Comparison of ENCODE assay signal across 8 cellular contexts in genomic region chr9:33816327-33817252, GRCh38. TPM values are rescaled to one million over a fixed set of nuclear protein-coding genes. Genes with fewer than 3 reads are reported as not detected.
DNase-seq lines count a peak whose midpoint lies in the region; ATAC-seq, FAIRE-seq and TF ChIP-seq lines count a peak whose summit lies in the region.

TSS of gene UBE2R2 (plus strand) at chr9:33817160. CDS start at chr9:33817758, 598 bp downstream.

- TF ChIP-seq CTCF in C4-2B (conservative IDR thresholded peaks at IDR 0.05): no peak
- no peak; the same call in 1 of the 2 replicates for TF ChIP-seq CTCF in HepG2 (CRISPR knock-in tag; IDR thresholded peaks at IDR 0.05)

- DNase-seq in NCI-H774 (lab: John Stamatoyannopoulos, UW) (peak; percentile 86), HepG2 (ENCODE audit: low spot score) (peak; percentile 81)
- peak; percentile 95 to 96 for DNase-seq in activated CD4-positive, alpha-beta T cell treated with anti-CD3 and anti-CD28 coated beads, Interleukin-2, amount 50 U/mL, for 4 hours
- peak; percentile 91 for DNase-seq in stimulated activated CD4-positive, alpha-beta T cell treated with anti-CD3 and anti-CD28 coated beads, Interleukin-4, amount 100 ng/mL, for 1 hour

- under 1% methylated on average over 20 of the region's 66 CpGs for WGBS in HepG2 (ENCODE audit: low lambda C conversion rate)

- ATAC-seq in GM19397 (IDR thresholded peaks at IDR 0.05; ENCODE audit: unreplicated experiment) (peak; percentile 61), HG03565 (IDR thresholded peaks at IDR 0.05; ENCODE audit: unreplicated experiment) (peak; percentile 43), HepG2 (peak; percentile 80)

- H3K27ac Mint-ChIP-seq in dendritic cell treated with granulocyte-macrophage colony-stimulating factor and Interleukin-4, amounts not matched to agents 40 ng/mL and 50 ng/mL, for 4 days: peak within 1 kb of the TSS; percentile 99

- H3K36me3 ChIP-seq in HepG2 (replicated peaks in 1 of 2; ENCODE audit: control insufficient read depth in 1 of 2, insufficient read depth in 2 of 2, low read length in 2 of 2): no peaks in the 10 kb centered on the region

- peaks cover 29% of the 10 kb centered on the region for H4K20me1 ChIP-seq in HepG2 (ENCODE audit: insufficient read depth, low read length)

- in situ Hi-C loops in HepG2 (cut with HindIII; ENCODE audit: extremely low pct_ligation_motif_present, low pct_unique_long_range_greater_than_20kb): loop anchor here (5.0 kb wide), 1 partner anchor 36 kb away; no protein-coding TSS in a partner anchor

- no peaks in the 10 kb centered on the region for H3K27me3 Mint-ChIP-seq in dendritic cell treated with granulocyte-macrophage colony-stimulating factor and Interleukin-4, amounts not matched to agents 40 ng/mL and 50 ng/mL, for 4 days

- BruUV-seq in HepG2 (replicated peaks; lab: Mats Ljungman, UMichigan): TSS peak; percentile 97

- H3K4me1 Mint-ChIP-seq in dendritic cell treated with granulocyte-macrophage colony-stimulating factor and Interleukin-4, amounts not matched to agents 40 ng/mL and 50 ng/mL, for 4 days (ENCODE audit: low read depth): peaks cover 49% of the 10 kb centered on the region

- CTCF ChIA-PET in HepG2 (lab: Yijun Ruan, JAX; ENCODE audit: low intra/inter-chr PET ratio, low total read pairs): no interaction called here

- H3K4me3 ChIP-seq in HepG2 (replicated peaks in 1 of 3; ENCODE audit: insufficient read depth in 1 of 3, low read depth in 2 of 3, low read length in 3 of 3): peak within 1 kb of the TSS; percentile 69 to 93 (median 77)

- peak within 1 kb of the TSS; percentile 73 for H3K4me3 Mint-ChIP-seq in dendritic cell treated with granulocyte-macrophage colony-stimulating factor and Interleukin-4, amounts not matched to agents 40 ng/mL and 50 ng/mL, for 4 days

- TF ChIP-seq EP300 in HepG2 (IDR thresholded peaks at IDR 0.05; ENCODE audit: low read depth in 2 of 2, low read length in 2 of 2): no peak
- TF ChIP-seq EP300 in HepG2 (CRISPR knock-in tag; IDR thresholded peaks at IDR 0.05; ENCODE audit: borderline replicate concordance): no peak

- H3K9me3 Mint-ChIP-seq in dendritic cell treated with granulocyte-macrophage colony-stimulating factor and Interleukin-4, amounts not matched to agents 40 ng/mL and 50 ng/mL, for 4 days: no peaks in the 10 kb centered on the region

- no peaks in the 10 kb centered on the region; a peak in 1 of 5 replicates for H3K27me3 ChIP-seq in HepG2 (ENCODE audit: control insufficient read depth in 1 of 2, insufficient read depth in 2 of 2, low read length in 2 of 2)

- H2AFZ ChIP-seq in HepG2 (ENCODE audit: low read length): no peak within 1 kb of the TSS

- intact Hi-C loops in dendritic cell treated with granulocyte-macrophage colony-stimulating factor and Interleukin-4, amounts not matched to agents 40 ng/mL and 50 ng/mL, for 4 days (cut with micrococcal nuclease): no loop called here
- intact Hi-C loops in HepG2 (cut with micrococcal nuclease; ENCODE audit: unreplicated experiment): no loop called here

- H3K27ac ChIP-seq in C4-2B (peak within 1 kb of the TSS; percentile 99), HepG2 (ENCODE audit: extremely low read length, insufficient read depth, low read length) (peak within 1 kb of the TSS; percentile 93)

- H3K9ac ChIP-seq in HepG2 (ENCODE audit: insufficient read depth, low read depth, low read length): peak within 1 kb of the TSS; percentile 92

- POLR2A ChIA-PET in HepG2 (lab: Yijun Ruan, JAX): interaction anchor here (0.6 to 1.5 kb wide), 3 partner anchors 9 to 37 kb away, joined by 3 to 4 read pairs (median 3); no protein-coding TSS in a partner anchor

- peak; percentile 85 for TF ChIP-seq POLR2A in HepG2 (IDR thresholded peaks at IDR 0.05; ENCODE audit: insufficient read depth in 1 of 2, low read depth in 2 of 2, low read length in 2 of 2)

- H3K36me3 Mint-ChIP-seq in dendritic cell treated with granulocyte-macrophage colony-stimulating factor and Interleukin-4, amounts not matched to agents 40 ng/mL and 50 ng/mL, for 4 days (ENCODE audit: low read depth): peaks cover 14% of the 10 kb centered on the region

- H3K4me1 ChIP-seq in HepG2 (ENCODE audit: insufficient read depth, low read length): peaks cover 58% of the 10 kb centered on the region

- no peaks in the 10 kb centered on the region for H3K9me3 ChIP-seq in HepG2 (ENCODE audit: low read length)

- no peak for FAIRE-seq in HepG2 (lab: Jason Lieb, UNC)

- TF ChIP-seq RAD21 in HepG2 (CRISPR knock-in tag; IDR thresholded peaks at IDR 0.05): peak; percentile 40; the same call in 1 of the 2 replicates

- peak within 1 kb of the TSS; percentile 92 for H3K4me2 ChIP-seq in HepG2 (ENCODE audit: low read depth, low read length)

- peaks cover 42% of the 10 kb centered on the region for H3K79me2 ChIP-seq in HepG2 (ENCODE audit: insufficient read depth, low read length)

TF ChIP-seq in HepG2, 621 proteins besides CTCF, POLR2A, EP300 and RAD21 (continues in another document):
- TF ChIP-seq POLR2G (IDR thresholded peaks at IDR 0.05; ENCODE audit: low read depth, low read length) (peak; percentile 93), DMAP1 (CRISPR knock-in tag; IDR thresholded peaks at IDR 0.05) (peak; percentile 71), ZNF317 (CRISPR knock-in tag; IDR thresholded peaks at IDR 0.05) (peak; percentile 44; the same call in 1 of the 2 replicates), RBM39 (IDR thresholded peaks at IDR 0.05; ENCODE audit: low read depth, low read length, poor library complexity, severe bottlenecking) (peak; percentile 83), PREB (CRISPR knock-in tag; IDR thresholded peaks at IDR 0.05) (no peak), FLYWCH1 (CRISPR knock-in tag; IDR thresholded peaks at IDR 0.05) (0 out of 2 replicates have a peak, but pooled peaks have one; percentile 83), ZFY (CRISPR knock-in tag; IDR thresholded peaks at IDR 0.05) (peak; percentile 76), TCF12 (IDR thresholded peaks at IDR 0.05) (no peak), TCF12 (CRISPR knock-in tag; IDR thresholded peaks at IDR 0.05) (peak; percentile 68; the same call in 1 of the 2 replicates), KDM5B (CRISPR knock-in tag; IDR thresholded peaks at IDR 0.05; ENCODE audit: borderline replicate concordance) (peak; percentile 88; the same call in 1 of the 2 replicates), ZFP36L2 (CRISPR knock-in tag; IDR thresholded peaks at IDR 0.05) (no peak), U2AF1 (optimal IDR thresholded peaks at IDR 0.05; ENCODE audit: low read depth, low read length) (no peak), FOXJ3 (CRISPR knock-in tag; IDR thresholded peaks at IDR 0.05; ENCODE audit: borderline replicate concordance) (peak; percentile 56; the same call in 1 of the 2 replicates), ZNF337 (CRISPR knock-in tag; IDR thresholded peaks at IDR 0.05; ENCODE audit: borderline replicate concordance, low read depth) (peak; percentile 36; the same call in 1 of the 2 replicates), GRHL1 (CRISPR knock-in tag; conservative IDR thresholded peaks at IDR 0.05) (no peak), ZNF788 (CRISPR knock-in tag; IDR thresholded peaks at IDR 0.05; ENCODE audit: borderline replicate concordance) (peak; percentile 63; the same call in 1 of the 2 replicates)

RNA-seq across cellular contexts. Expression of gene UBE2R2, which starts in this region (rescaled TPM):
- total RNA-seq in HepG2 (2016; rRNA removed; fragmentation: Illumina TruSeq; extraction: Trizol): 14.8 and 19.5 TPM in 2 replicates
- total RNA-seq in HepG2 (2016; cell fraction: cytosol; rRNA removed; fragmentation: Illumina TruSeq; extraction: Trizol; ENCODE audit: low read depth): 8.2 and 8.4 TPM in 2 replicates
- 14.3 and 18.8 TPM in 2 replicates for total RNA-seq in HepG2 (2016; cell fraction: insoluble cytoplasmic fraction; rRNA removed; fragmentation: Illumina TruSeq; extraction: Trizol)
- 23.3 and 24.0 TPM in 2 replicates for total RNA-seq in HepG2 (2016; cell fraction: membrane; rRNA removed; fragmentation: Illumina TruSeq; extraction: Trizol)
- 14.3 and 16.5 TPM in 2 replicates for total RNA-seq in HepG2 (2016; cell fraction: nucleus; rRNA removed; fragmentation: Illumina TruSeq; extraction: Trizol)
- polyA plus RNA-seq in HepG2 (2011; rRNA removed): 17.2 and 20.9 TPM in 2 replicates
- 13.0 and 19.2 TPM in 2 replicates for polyA plus RNA-seq in HepG2 (2011; cell fraction: cytosol; rRNA removed)
- 9.8 and 12.5 TPM in 2 replicates for polyA plus RNA-seq in HepG2 (2011; cell fraction: nucleus; rRNA removed)
- polyA plus RNA-seq in HepG2 (2012): 38.4 and 43.1 TPM in 2 replicates
- polyA plus RNA-seq in HepG2 (2016; cell fraction: cytosol; fragmentation: Illumina TruSeq; extraction: Trizol; ENCODE audit: low read depth): 13.9 and 16.1 TPM in 2 replicates
- 31.1 and 35.9 TPM in 2 replicates for polyA plus RNA-seq in HepG2 (2016; cell fraction: insoluble cytoplasmic fraction; fragmentation: Illumina TruSeq; extraction: Trizol; ENCODE audit: low read depth)
- polyA plus RNA-seq in HepG2 (2016; cell fraction: membrane; fragmentation: Illumina TruSeq; extraction: Trizol; ENCODE audit: low read depth): 27.4 and 28.5 TPM in 2 replicates
- 23.2 and 25.6 TPM in 2 replicates for polyA plus RNA-seq in HepG2 (2016; cell fraction: nucleus; fragmentation: Illumina TruSeq; extraction: Trizol; ENCODE audit: insufficient read depth, low read depth)
- 14.9 and 19.7 TPM in 2 replicates for polyA minus RNA-seq in HepG2 (2011; rRNA and poly(A)+ RNA removed; ENCODE audit: low replicate concordance)
- polyA minus RNA-seq in HepG2 (2011; cell fraction: cytosol; rRNA and poly(A)+ RNA removed): 23.7 and 26.6 TPM in 2 replicates
- polyA minus RNA-seq in HepG2 (2011; cell fraction: nucleus; rRNA and poly(A)+ RNA removed): 27.5 and 27.8 TPM in 2 replicates

Comparison
In these comparisons a context has a peak if more than half of its experiments do, and no peak if none do; other contexts are left out.
1. Peak in every context shown above with its lines: DNase-seq, ATAC-seq, H3K4me3 ChIP-seq and H3K27ac ChIP-seq.